Comparison of ENCODE assay signal across 12 cellular contexts in genomic region chr5:141623197-141623596, GRCh38. TPM values are rescaled to one million over a fixed set of nuclear protein-coding genes. Genes with fewer than 3 reads are reported as not detected.
DNase-seq lines count a peak whose midpoint lies in the region; ATAC-seq and TF ChIP-seq lines count a peak whose summit lies in the region.
"Had no signal": no experiment of that assay in that cellular context is flagged by ENCODE, and none has a peak within 500 bp of the region (broad histone marks: within the 10 kb centered on the region; RNA-seq: fewer than 3 reads in every experiment).

No MANE protein-coding gene starts in this region.

- CTCF ChIA-PET in CD4-positive, alpha-beta memory T cell (lab: Charles Lee; ENCODE audit: partially characterized antibody): interaction anchor here (0.8 to 28.3 kb wide), 6 partner anchors 8 to 59 kb away, joined by 3 to 712 read pairs (median 86); partner anchors contain the start of genes HDAC3 and RELL2
- CTCF ChIA-PET in WTC11 (lab: Charles Lee): interaction anchor here (1.1 to 2.2 kb wide), 4 partner anchors 14 to 46 kb away, joined by 3 to 16 read pairs (median 4); partner anchors contain the start of genes HDAC3 and RELL2

- ATAC-seq in GM19397 (IDR thresholded peaks at IDR 0.05; ENCODE audit: unreplicated experiment): peak; percentile 30
- peak; percentile 35 for ATAC-seq in HG03280 (IDR thresholded peaks at IDR 0.05; ENCODE audit: unreplicated experiment)
- peak; percentile 17; the same call in 1 of the 2 replicates for ATAC-seq in WTC11
- no peak for ATAC-seq in heart left ventricle

- H3K36me3 Mint-ChIP-seq in CD4-positive, alpha-beta memory T cell: peaks cover 45 to 65% of the 10 kb centered on the region in 2 donors
- H3K36me3 Mint-ChIP-seq in WTC11: peaks cover 44% of the 10 kb centered on the region

- H3K27me3 ChIP-seq in CD4-positive, alpha-beta memory T cell (ENCODE audit: insufficient read depth, low read length): no peaks in the 10 kb centered on the region
- no peaks in the 10 kb centered on the region for H3K27me3 ChIP-seq in prostate gland (replicated peaks; ENCODE audit: insufficient read depth)
- H3K27me3 ChIP-seq in heart left ventricle: no peaks in the 10 kb centered on the region
- H3K27me3 ChIP-seq: neutrophil, thyroid gland had no signal

- H3K27me3 Mint-ChIP-seq in CD4-positive, alpha-beta memory T cell: no peaks in the 10 kb centered on the region
- no peaks in the 10 kb centered on the region; the same call in 1 of the 2 replicates for H3K27me3 Mint-ChIP-seq in WTC11 (ENCODE audit: low read depth)

- POLR2A ChIA-PET in CD4-positive, alpha-beta memory T cell (lab: Charles Lee; ENCODE audit: partially characterized antibody): interaction anchor here (1.8 to 13.2 kb wide), 3 partner anchors 13 to 31 kb away, joined by 4 to 159 read pairs (median 5); partner anchors contain the start of genes HDAC3 and RELL2
- POLR2A ChIA-PET in WTC11 (lab: Charles Lee): no interaction called here

- H3K27ac Mint-ChIP-seq in CD4-positive, alpha-beta memory T cell: peak overlapping the region in 6 of 7 donors; percentile 53 to 89 (median 71)
- peak overlapping the region; percentile 78 for H3K27ac Mint-ChIP-seq in WTC11

- DNase-seq in CD4-positive, alpha-beta memory T cell: no peak
- DNase-seq in WTC11 (ENCODE audit: low spot score): no peak
- DNase-seq in prostate gland (ENCODE audit: low spot score): no peak
- DNase-seq in posterior cingulate gyrus: no peak
- no peak for DNase-seq in heart left ventricle
- no peak for DNase-seq in NCI-H1930 (lab: John Stamatoyannopoulos, UW)
- DNase-seq: effector memory CD4-positive, alpha-beta T cell; Right ventricle myocardium superior; thyroid gland had no signal

- H3K4me1 Mint-ChIP-seq in CD4-positive, alpha-beta memory T cell: peaks cover 11 to 19% (median 18%) of the 10 kb centered on the region in 4 donors
- peaks cover 12% of the 10 kb centered on the region for H3K4me1 Mint-ChIP-seq in WTC11

- H3K4me3 Mint-ChIP-seq in CD4-positive, alpha-beta memory T cell: peak overlapping the region in 1 of 8 donors; percentile 54
- H3K4me3 Mint-ChIP-seq in WTC11: no peak overlapping the region

- intact Hi-C loops in CD4-positive, alpha-beta memory T cell (cut with micrococcal nuclease): no loop called here
- intact Hi-C loops in prostate gland (cut with DNase I): no loop called here
- intact Hi-C loops in posterior cingulate gyrus (cut with DNase I): no loop called here
- intact Hi-C loops in heart left ventricle (cut with DNase I): loop anchor here in 2 of 10 donors (5.0 to 10.0 kb wide), 2 partner anchors 41 to 48 kb away; no protein-coding TSS in a partner anchor

- H3K27ac ChIP-seq in CD4-positive, alpha-beta memory T cell (ENCODE audit: low read depth, low read length): no peak overlapping the region
- H3K27ac ChIP-seq in prostate gland (no peak overlapping the region), heart left ventricle (peak overlapping the region in 1 of 12 donors; percentile 72)
- H3K27ac ChIP-seq: neutrophil, thyroid gland had no signal

- peaks cover 15% of the 10 kb centered on the region for H3K4me1 ChIP-seq in CD4-positive, alpha-beta memory T cell (ENCODE audit: insufficient read depth, low read length)
- H3K4me1 ChIP-seq in prostate gland (replicated peaks) (no peaks in the 10 kb centered on the region), heart left ventricle (peaks cover 0 to 25% (median 2%) of the 10 kb centered on the region in 12 donors)
- H3K4me1 ChIP-seq: thyroid gland had no signal

- no peak overlapping the region for H3K4me3 ChIP-seq in CD4-positive, alpha-beta memory T cell (ENCODE audit: low read length in 2 of 2)
- H3K4me3 ChIP-seq in prostate gland (no peak overlapping the region), heart left ventricle (no peak overlapping the region)
- H3K4me3 ChIP-seq: thyroid gland had no signal

- TF ChIP-seq POLR2A in prostate gland (IDR thresholded peaks at IDR 0.05) (no peak), heart left ventricle (IDR thresholded peaks at IDR 0.05) (no peak)

- peaks cover 22% of the 10 kb centered on the region for H3K36me3 ChIP-seq in CD4-positive, alpha-beta memory T cell (ENCODE audit: insufficient read depth, low read length)
- peaks cover 0 to 11% of the 10 kb centered on the region in 2 donors for H3K36me3 ChIP-seq in prostate gland
- peaks cover 0 to 86% (median 79%) of the 10 kb centered on the region in 9 donors for H3K36me3 ChIP-seq in heart left ventricle

- no peaks in the 10 kb centered on the region for H3K9me3 Mint-ChIP-seq in CD4-positive, alpha-beta memory T cell
- no peaks in the 10 kb centered on the region for H3K9me3 Mint-ChIP-seq in WTC11

- TF ChIP-seq CTCF in WTC11 (IDR thresholded peaks at IDR 0.05) (no peak), prostate gland (IDR thresholded peaks at IDR 0.05) (no peak), heart left ventricle (IDR thresholded peaks at IDR 0.05) (no peak)

- H3K9me3 ChIP-seq in CD4-positive, alpha-beta memory T cell (ENCODE audit: control insufficient read depth in 1 of 2, low read length in 2 of 2): no peaks in the 10 kb centered on the region
- H3K9me3 ChIP-seq in prostate gland (no peaks in the 10 kb centered on the region), heart left ventricle (no peaks in the 10 kb centered on the region)
- H3K9me3 ChIP-seq: neutrophil, thyroid gland had no signal

TF ChIP-seq in WTC11, 78 proteins besides CTCF, POLR2A, EP300 and RAD21 (continues in another document):
- TF ChIP-seq STAT6 (CRISPR knock-in tag; conservative IDR thresholded peaks at IDR 0.05; ENCODE audit: low read depth) (no peak), ZNF512 (CRISPR knock-in tag; IDR thresholded peaks at IDR 0.05; ENCODE audit: borderline replicate concordance) (no peak)

RNA-seq across cellular contexts. Expression of gene DIAPH1, which starts 4.4 kb away (rescaled TPM):
- total RNA-seq in CD4-positive, alpha-beta memory T cell: 100 to 1,000 TPM; 211 TPM
- polyA plus RNA-seq in CD4-positive, alpha-beta memory T cell: 100 to 1,000 TPM in 1 of 2 donors, 10 to 100 TPM in 1; 81.5 to 145 TPM
- 90.9 to 109 TPM (median 96.0 TPM) in 3 replicates for total RNA-seq in WTC11 (2021)
- total RNA-seq in prostate gland: 10 to 100 TPM; 34.8 to 57.7 TPM
- 100 to 1,000 TPM in 1 of 9 donors, 10 to 100 TPM in 8; 38.8 to 137 (median 61.5) TPM for total RNA-seq in heart left ventricle
- polyA plus RNA-seq in heart left ventricle: 10 to 100 TPM; 29.9 to 79.6 TPM

RNA-seq across cellular contexts. Expression of gene HDAC3, which starts 13.5 kb away (rescaled TPM):
- total RNA-seq in CD4-positive, alpha-beta memory T cell: 10 to 100 TPM; 85.1 to 91.0 TPM
- polyA plus RNA-seq in CD4-positive, alpha-beta memory T cell: 100 to 1,000 TPM in 1 of 2 donors, 10 to 100 TPM in 1; 92.8 to 137 TPM
- total RNA-seq in WTC11 (2021) (84.7 to 96.2 TPM (median 94.5 TPM) in 3 replicates), prostate gland (10 to 100 TPM; 54.9 to 74.6 TPM), heart left ventricle (10 to 100 TPM; 24.5 to 39.0 (median 32.2) TPM)
- polyA plus RNA-seq in heart left ventricle: 10 to 100 TPM; 33.3 TPM

RNA-seq across cellular contexts. Expression of gene RELL2, which starts 13.6 kb away (rescaled TPM):
- 10 to 100 TPM; 20.4 to 21.3 TPM for total RNA-seq in CD4-positive, alpha-beta memory T cell
- polyA plus RNA-seq in CD4-positive, alpha-beta memory T cell: 1 to 10 TPM; 3.0 to 5.4 TPM
- total RNA-seq in WTC11 (2021) (19.3 to 23.8 TPM (median 21.4 TPM) in 3 replicates), prostate gland (1 to 10 TPM; 3.9 to 7.2 TPM), heart left ventricle (1 to 10 TPM in 3 of 9 donors, under 1 TPM in 6; 0.25 to 2.5 (median 0.65) TPM)
- 1 to 10 TPM in 1 of 2 donors, under 1 TPM in 1; 0.88 to 2.7 TPM for polyA plus RNA-seq in heart left ventricle

RNA-seq across cellular contexts. Expression of gene FCHSD1, which starts 28.0 kb away (rescaled TPM):
- 100 to 1,000 TPM; 106 to 110 TPM for total RNA-seq in CD4-positive, alpha-beta memory T cell
- polyA plus RNA-seq in CD4-positive, alpha-beta memory T cell: 1 to 10 TPM; 7.1 to 9.9 TPM
- total RNA-seq in WTC11 (2021) (43.6 to 50.3 TPM (median 44.8 TPM) in 3 replicates), prostate gland (10 to 100 TPM; 24.9 to 30.2 TPM), heart left ventricle (1 to 10 TPM; 1.2 to 8.8 (median 2.3) TPM)
- polyA plus RNA-seq in heart left ventricle: 1 to 10 TPM; 2.5 to 2.9 TPM

RNA-seq across cellular contexts. Expression of gene ARAP3, which starts 58.8 kb away (rescaled TPM):
- total RNA-seq in CD4-positive, alpha-beta memory T cell: 10 to 100 TPM; 14.7 to 16.4 TPM
- under 1 TPM in 1 of 2 donors, not detected in 1; 0.73 TPM for polyA plus RNA-seq in CD4-positive, alpha-beta memory T cell
- total RNA-seq in WTC11 (2021) (51.2 to 60.4 TPM (median 53.4 TPM) in 3 replicates), prostate gland (1 to 10 TPM; 4.0 to 8.4 TPM), heart left ventricle (10 to 100 TPM in 6 of 9 donors, 1 to 10 TPM in 3; 8.9 to 20.5 (median 13.8) TPM)
- 10 to 100 TPM; 13.0 to 15.8 TPM for polyA plus RNA-seq in heart left ventricle

Comparison
In these comparisons a context has a peak if more than half of its experiments do, and no peak if none do; other contexts are left out.
1. ATAC-seq: peak in GM19397 (single experiment), HG03280 (single experiment) and WTC11 (single experiment); none in heart left ventricle (0 of 4).